Comparison of ENCODE assay signal across 2 cellular contexts in the genomic region with DNA sequence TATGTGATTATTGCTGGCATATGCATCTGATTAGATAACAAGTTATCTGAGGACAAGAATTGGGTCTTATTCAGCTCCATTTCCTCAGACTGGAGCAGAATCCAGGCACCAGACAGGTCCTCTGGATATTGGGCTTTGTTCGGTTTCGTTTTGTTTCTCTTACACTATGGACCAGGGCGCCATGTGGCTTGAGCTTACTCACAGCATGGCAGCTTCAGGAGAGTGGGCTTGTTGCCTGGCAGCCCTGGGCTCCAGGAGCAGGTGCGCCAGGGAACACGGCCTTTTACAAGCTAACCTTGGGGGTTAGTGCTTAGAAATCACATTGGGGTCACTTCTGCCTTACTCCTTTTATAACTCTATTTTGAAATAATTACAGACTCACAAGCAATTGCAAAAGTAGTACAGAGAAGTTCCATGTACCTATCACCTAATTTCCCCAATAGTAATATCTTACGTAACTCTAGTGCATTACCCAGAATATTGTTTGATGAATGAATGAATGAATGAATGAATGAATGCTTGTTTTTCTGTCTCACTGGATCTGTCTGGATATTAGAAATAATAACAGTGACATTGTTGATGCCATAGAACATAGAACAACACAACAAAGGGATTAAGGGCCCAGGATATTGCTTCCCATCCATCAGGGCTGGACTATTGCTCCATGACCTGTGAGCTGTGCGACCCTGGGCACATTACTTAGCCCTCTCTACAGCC.
A peak's percentile ranks its signal among the peaks of the same experiment; 100 is the strongest.
TF ChIP-seq lines count a peak whose summit lies in the region.

No MANE protein-coding gene starts in this region.

TF ChIP-seq in K562, 482 proteins besides CTCF, POLR2A, EP300 and RAD21:
- peak; percentile 81 for TF ChIP-seq ZNF24 (IDR thresholded peaks at IDR 0.05)
- TF ChIP-seq, protein P1, sequence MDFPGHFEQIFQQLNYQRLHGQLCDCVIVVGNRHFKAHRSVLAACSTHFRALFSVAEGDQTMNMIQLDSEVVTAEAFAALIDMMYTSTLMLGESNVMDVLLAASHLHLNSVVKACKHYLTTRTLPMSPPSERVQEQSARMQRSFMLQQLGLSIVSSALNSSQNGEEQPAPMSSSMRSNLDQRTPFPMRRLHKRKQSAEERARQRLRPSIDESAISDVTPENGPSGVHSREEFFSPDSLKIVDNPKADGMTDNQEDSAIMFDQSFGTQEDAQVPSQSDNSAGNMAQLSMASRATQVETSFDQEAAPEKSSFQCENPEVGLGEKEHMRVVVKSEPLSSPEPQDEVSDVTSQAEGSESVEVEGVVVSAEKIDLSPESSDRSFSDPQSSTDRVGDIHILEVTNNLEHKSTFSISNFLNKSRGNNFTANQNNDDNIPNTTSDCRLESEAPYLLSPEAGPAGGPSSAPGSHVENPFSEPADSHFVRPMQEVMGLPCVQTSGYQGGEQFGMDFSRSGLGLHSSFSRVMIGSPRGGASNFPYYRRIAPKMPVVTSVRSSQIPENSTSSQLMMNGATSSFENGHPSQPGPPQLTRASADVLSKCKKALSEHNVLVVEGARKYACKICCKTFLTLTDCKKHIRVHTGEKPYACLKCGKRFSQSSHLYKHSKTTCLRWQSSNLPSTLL (IDR thresholded peaks at IDR 0.05), result no peak

TF ChIP-seq in HepG2, 621 proteins besides CTCF, POLR2A, EP300 and RAD21:
- no peak for TF ChIP-seq MTF1 (CRISPR knock-in tag; IDR thresholded peaks at IDR 0.05)
- TF ChIP-seq WIZ (CRISPR knock-in tag; IDR thresholded peaks at IDR 0.05), result no peak
- TF ChIP-seq ZFP82 (CRISPR knock-in tag; IDR thresholded peaks at IDR 0.05; ENCODE audit: borderline replicate concordance), result no peak
- TF ChIP-seq TEAD3 (CRISPR knock-in tag; optimal IDR thresholded peaks at IDR 0.05; ENCODE audit: borderline replicate concordance), result no peak
- TF ChIP-seq PRMT3 (CRISPR knock-in tag; IDR thresholded peaks at IDR 0.05; ENCODE audit: borderline replicate concordance, low read depth), result no peak
- no peak for TF ChIP-seq MED8 (CRISPR knock-in tag; IDR thresholded peaks at IDR 0.05; ENCODE audit: insufficient replicate concordance)
- no peak for TF ChIP-seq ZNF598 (CRISPR knock-in tag; IDR thresholded peaks at IDR 0.05; ENCODE audit: borderline replicate concordance)
- TF ChIP-seq MED1 (CRISPR knock-in tag; IDR thresholded peaks at IDR 0.05), result no peak
- no peak for TF ChIP-seq PHF20 (CRISPR knock-in tag; IDR thresholded peaks at IDR 0.05)
- no peak for TF ChIP-seq HOXA5 (CRISPR knock-in tag; IDR thresholded peaks at IDR 0.05)
- TF ChIP-seq, protein P2, sequence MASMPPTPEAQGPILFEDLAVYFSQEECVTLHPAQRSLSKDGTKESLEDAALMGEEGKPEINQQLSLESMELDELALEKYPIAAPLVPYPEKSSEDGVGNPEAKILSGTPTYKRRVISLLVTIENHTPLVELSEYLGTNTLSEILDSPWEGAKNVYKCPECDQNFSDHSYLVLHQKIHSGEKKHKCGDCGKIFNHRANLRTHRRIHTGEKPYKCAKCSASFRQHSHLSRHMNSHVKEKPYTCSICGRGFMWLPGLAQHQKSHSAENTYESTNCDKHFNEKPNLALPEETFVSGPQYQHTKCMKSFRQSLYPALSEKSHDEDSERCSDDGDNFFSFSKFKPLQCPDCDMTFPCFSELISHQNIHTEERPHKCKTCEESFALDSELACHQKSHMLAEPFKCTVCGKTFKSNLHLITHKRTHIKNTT (CRISPR knock-in tag; IDR thresholded peaks at IDR 0.05), result no peak
- no peak for TF ChIP-seq KLF16 (CRISPR knock-in tag; IDR thresholded peaks at IDR 0.05)
- no peak for TF ChIP-seq ZNF577 (CRISPR knock-in tag; IDR thresholded peaks at IDR 0.05; ENCODE audit: borderline replicate concordance, low read depth)
- TF ChIP-seq ZNF615 (CRISPR knock-in tag; IDR thresholded peaks at IDR 0.05; ENCODE audit: borderline replicate concordance), result no peak
- no peak for TF ChIP-seq ZNF761 (CRISPR knock-in tag; conservative IDR thresholded peaks at IDR 0.05)
- no peak for TF ChIP-seq HNF1B (CRISPR knock-in tag; IDR thresholded peaks at IDR 0.05)
- no peak for TF ChIP-seq SKI (IDR thresholded peaks at IDR 0.05; ENCODE audit: partially characterized antibody)
- TF ChIP-seq ZFAT (CRISPR knock-in tag; conservative IDR thresholded peaks at IDR 0.05), result no peak
- TF ChIP-seq, protein P3, sequence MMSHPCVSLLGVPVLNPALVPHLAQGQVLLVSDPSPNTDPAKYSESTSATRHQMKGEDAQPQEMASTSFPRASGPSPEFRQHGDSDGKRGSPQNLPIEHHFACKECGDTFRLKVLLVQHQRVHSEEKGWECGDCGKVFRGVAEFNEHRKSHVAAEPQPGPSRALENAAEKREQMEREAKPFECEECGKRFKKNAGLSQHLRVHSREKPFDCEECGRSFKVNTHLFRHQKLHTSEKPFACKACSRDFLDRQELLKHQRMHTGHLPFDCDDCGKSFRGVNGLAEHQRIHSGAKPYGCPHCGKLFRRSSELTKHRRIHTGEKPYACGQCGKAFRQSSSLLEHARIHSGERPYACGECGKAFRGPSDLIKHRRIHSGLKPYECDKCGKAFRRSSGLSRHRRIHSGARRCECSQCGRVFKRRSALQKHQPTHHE (CRISPR knock-in tag; IDR thresholded peaks at IDR 0.05; ENCODE audit: borderline replicate concordance), result no peak
- TF ChIP-seq ZNF550 (CRISPR knock-in tag; IDR thresholded peaks at IDR 0.05; ENCODE audit: borderline replicate concordance), result no peak
